Comparison of ENCODE assay signal across 29 cellular contexts in genomic region chr9:3743901-3744413, GRCh38.
"Had no signal": no experiment of that assay in that cellular context is flagged by ENCODE, and none has a peak within 500 bp of the region (broad histone marks: within the 10 kb centered on the region; RNA-seq: fewer than 3 reads in every experiment).

No MANE protein-coding gene starts in this region.

- H3K4me3 ChIP-seq: left ventricle myocardium inferior, lung, mucosa of descending colon, neural progenitor cell, psoas muscle, right atrium auricular region, right lobe of liver, smooth muscle cell, tibial nerve, uterus had no signal

- H3K4me2 ChIP-seq: neural progenitor cell, smooth muscle cell had no signal

- ATAC-seq: left colon; mucosa of descending colon; naive thymus-derived CD4-positive, alpha-beta T cell; psoas muscle; right lobe of liver; stimulated activated memory B cell treated with anti-CD40 and anti-IgM and Interleukin-4, amounts not matched to agents 10 μg/mL and 1 μg/mL and 100 μg/mL, for 72 hours; stimulated activated naive CD8-positive, alpha-beta T cell treated with anti-CD3 and anti-CD28 coated beads, Interleukin-15, amount 100 ng/mL, for 72 hours had no signal

- H3K79me2 ChIP-seq: parathyroid adenoma had no signal

- H2AFZ ChIP-seq: neural progenitor cell, parathyroid adenoma had no signal

- H3K4me1 ChIP-seq: left ventricle myocardium inferior, parathyroid adenoma, psoas muscle, right atrium auricular region, right lobe of liver, uterus had no signal

- H3K36me3 ChIP-seq: left ventricle myocardium inferior, neural progenitor cell, neutrophil, right atrium auricular region, right lobe of liver, tibial nerve, uterus had no signal

- H3K27ac ChIP-seq: left ventricle myocardium inferior, neural progenitor cell, neutrophil, parathyroid adenoma, psoas muscle, right atrium auricular region, right lobe of liver, tibial nerve, uterus had no signal

- FAIRE-seq: islet of Langerhans, kidney had no signal

- H3K27me3 ChIP-seq: neural progenitor cell, neutrophil, right atrium auricular region, right lobe of liver, tibial nerve, uterus had no signal

- H3K9me3 ChIP-seq: left ventricle myocardium inferior, mucosa of descending colon, neutrophil, psoas muscle, right atrium auricular region, right lobe of liver, tibial nerve, uterus had no signal

- DNase-seq: hypothalamus; immature natural killer cell; kidney; left colon; left ventricle myocardium inferior; midbrain; mucosa of descending colon; naive thymus-derived CD4-positive, alpha-beta T cell; nephron progenitor cell; occipital lobe; psoas muscle; right lobe of liver; stimulated activated CD4-positive, alpha-beta T cell treated with anti-CD3 and anti-CD28 coated beads, Interleukin-1b, Interleukin-23, amount 100 ng/mL, for 48 hours; stimulated activated CD4-positive, alpha-beta T cell treated with anti-CD3 and anti-CD28 coated beads, Interleukin-2, amount 100 ng/mL, for 48 hours; stimulated activated CD4-positive, alpha-beta T cell treated with anti-CD3 and anti-CD28 coated beads, Interleukin-4, amount 100 ng/mL, for 4 hours; stimulated activated CD8-positive, alpha-beta memory T cell treated with anti-CD3 and anti-CD28 coated beads, Interleukin-4, amount 100 ng/mL, for 48 hours; stimulated activated naive CD4-positive, alpha-beta T cell treated with Interleukin-2 at 50 U/mL for 16 hours; stimulated activated naive CD8-positive, alpha-beta T cell treated with anti-CD3 and anti-CD28 coated beads, Interleukin-15, amount 100 ng/mL, for 72 hours; substantia nigra; uterus had no signal

- H3K9ac ChIP-seq: neural progenitor cell, parathyroid adenoma had no signal
